Comparison of ENCODE assay signal across 9 cellular contexts in the genomic region with DNA sequence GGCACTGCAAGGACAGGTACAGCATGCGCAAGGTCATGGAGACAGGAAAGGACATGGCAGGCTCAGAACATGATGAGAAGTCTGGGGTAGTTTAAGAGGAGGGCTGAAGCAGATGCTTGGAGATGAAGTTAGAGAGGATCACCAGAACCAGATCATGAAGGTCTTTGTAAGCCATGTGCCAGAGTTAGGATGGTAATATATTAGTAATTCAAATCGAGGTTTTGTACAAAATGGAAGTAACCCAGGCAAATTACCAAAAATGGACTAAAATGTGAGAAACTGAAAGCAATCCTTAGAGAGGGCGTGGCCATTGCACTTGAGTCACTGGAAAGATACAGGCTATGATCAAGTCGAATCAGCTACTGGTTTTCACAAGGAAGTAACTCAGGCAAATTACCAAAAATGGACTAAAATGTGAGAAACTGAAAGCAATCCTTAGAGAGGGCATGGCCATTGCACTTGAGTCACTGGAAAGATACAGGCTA. TPM values are rescaled to one million over a fixed set of nuclear protein-coding genes. Genes with fewer than 3 reads are reported as not detected.
DNase-seq lines count a peak whose midpoint lies in the region.
"Had no signal": no experiment of that assay in that cellular context is flagged by ENCODE, and none has a peak within 500 bp of the region (broad histone marks: within the 10 kb centered on the region; RNA-seq: fewer than 3 reads in every experiment).

No MANE protein-coding gene starts in this region.

- peak; percentile 41 for DNase-seq in stimulated activated CD4-positive, alpha-beta T cell treated with anti-CD3 and anti-CD28 coated beads, Interleukin-1b, Interleukin-23, amount 100 ng/mL, for 48 hours
- no peak for DNase-seq in stimulated activated CD4-positive, alpha-beta T cell treated with anti-CD3 and anti-CD28 coated beads, Interleukin-2, amount 100 ng/mL, for 48 hours
- DNase-seq in HPDE6-E6E7 (ENCODE audit: extremely low spot score) (peak; percentile 16), astrocyte of the hippocampus (ENCODE audit: low read depth, low spot score) (peak; percentile 68), SKM-1 treated with dmso at 0.1 percent for 144 hours (lab: John Stamatoyannopoulos, UW; ENCODE audit: unreplicated experiment) (no peak), G401 (ENCODE audit: low spot score) (no peak), epidermal melanocyte (ENCODE audit: insufficient read length, low spot score) (no peak)
- DNase-seq in NK-92 treated with Interleukin-12 subunit alpha and Interleukin-12 subunit beta, amount 100 ng/mL, for 24 hours (lab: John Stamatoyannopoulos, UW), result no peak
- DNase-seq: NCI-H2171 treated with DMSO at 0.1 percent for 48 hours had no signal

- in situ Hi-C loops in G401 (cut with HindIII; ENCODE audit: low sequenced_read_pairs), result no loop called here

RNA-seq across cellular contexts. Expression of a gene that starts 13.5 kb away (rescaled TPM):
- total RNA-seq in G401 (2014; rRNA removed; shearing (Covaris generic)), result not detected in 2 replicates

Comparison
In these comparisons a context has a peak if more than half of its experiments do, and no peak if none do; other contexts are left out.
1. DNase-seq: peak in stimulated activated CD4-positive, alpha-beta T cell treated with anti-CD3 and anti-CD28 coated beads, Interleukin-1b, Interleukin-23, amount 100 ng/mL, for 48 hours (single experiment), HPDE6-E6E7 (single experiment) and astrocyte of the hippocampus (single experiment); none in stimulated activated CD4-positive, alpha-beta T cell treated with anti-CD3 and anti-CD28 coated beads, Interleukin-2, amount 100 ng/mL, for 48 hours (0 of 2), SKM-1 treated with dmso at 0.1 percent for 144 hours (single experiment), G401 (single experiment), NK-92 treated with Interleukin-12 subunit alpha and Interleukin-12 subunit beta, amount 100 ng/mL, for 24 hours (single experiment) and epidermal melanocyte (single experiment).